ENCODE assay signal across 1 cellular context in genomic region chr1:151838491-151839412, GRCh38.
A peak's percentile ranks its signal among the peaks of the same experiment; 100 is the strongest.
TF ChIP-seq lines count a peak whose summit lies in the region.

No MANE protein-coding gene starts in this region.

TF ChIP-seq in WTC11, 78 proteins besides CTCF, POLR2A, EP300 and RAD21 (continued from another document):
- TF ChIP-seq ATF2 (CRISPR knock-in tag; IDR thresholded peaks at IDR 0.05; ENCODE audit: borderline replicate concordance, low read depth) (no peak), NFYB (CRISPR knock-in tag; conservative IDR thresholded peaks at IDR 0.05; ENCODE audit: low read depth) (no peak), JAZF1 (CRISPR knock-in tag; IDR thresholded peaks at IDR 0.05) (no peak), USF2 (CRISPR knock-in tag; IDR thresholded peaks at IDR 0.05) (peak; percentile 23; the same call in 1 of the 2 replicates), NR2C2 (CRISPR knock-in tag; IDR thresholded peaks at IDR 0.05) (no peak), TCF7 (CRISPR knock-in tag; IDR thresholded peaks at IDR 0.05; ENCODE audit: low read depth) (no peak), HMGXB4 (CRISPR knock-in tag; IDR thresholded peaks at IDR 0.05) (0 out of 2 replicates have a peak, but pooled peaks have one; percentile 29), RELA (CRISPR knock-in tag; IDR thresholded peaks at IDR 0.05; ENCODE audit: borderline replicate concordance) (peak; percentile 58; the same call in 1 of the 2 replicates), GRHL2 (CRISPR knock-in tag; IDR thresholded peaks at IDR 0.05; ENCODE audit: insufficient replicate concordance, severe bottlenecking) (no peak), NFATC4 (CRISPR knock-in tag; IDR thresholded peaks at IDR 0.05) (no peak), ZNF396 (CRISPR knock-in tag; IDR thresholded peaks at IDR 0.05; ENCODE audit: borderline replicate concordance) (no peak), ZNF232 (CRISPR knock-in tag; IDR thresholded peaks at IDR 0.05) (0 out of 2 replicates have a peak, but pooled peaks have one; percentile 22), TP53 (CRISPR knock-in tag; IDR thresholded peaks at IDR 0.05) (peak; percentile 85; the same call in 1 of the 2 replicates), GABPB1 (CRISPR knock-in tag; IDR thresholded peaks at IDR 0.05) (no peak), ESRRA (CRISPR knock-in tag; IDR thresholded peaks at IDR 0.05; ENCODE audit: borderline replicate concordance) (no peak; the same call in 1 of the 2 replicates), AR (CRISPR knock-in tag; IDR thresholded peaks at IDR 0.05) (no peak), IRF1 (CRISPR knock-in tag; IDR thresholded peaks at IDR 0.05) (0 out of 2 replicates have a peak, but pooled peaks have one; percentile 28), ZNF263 (CRISPR knock-in tag; IDR thresholded peaks at IDR 0.05; ENCODE audit: low read depth) (peak; percentile 50), FOXP1 (CRISPR knock-in tag; IDR thresholded peaks at IDR 0.05; ENCODE audit: borderline replicate concordance) (peak; percentile 86; the same call in 1 of the 2 replicates), TEAD1 (CRISPR knock-in tag; IDR thresholded peaks at IDR 0.05) (0 out of 2 replicates have a peak, but pooled peaks have one; percentile 52), ZNF532 (CRISPR knock-in tag; IDR thresholded peaks at IDR 0.05; ENCODE audit: borderline replicate concordance) (no peak)
